8 cellular contexts compared by ENCODE assay signal in the genomic region with DNA sequence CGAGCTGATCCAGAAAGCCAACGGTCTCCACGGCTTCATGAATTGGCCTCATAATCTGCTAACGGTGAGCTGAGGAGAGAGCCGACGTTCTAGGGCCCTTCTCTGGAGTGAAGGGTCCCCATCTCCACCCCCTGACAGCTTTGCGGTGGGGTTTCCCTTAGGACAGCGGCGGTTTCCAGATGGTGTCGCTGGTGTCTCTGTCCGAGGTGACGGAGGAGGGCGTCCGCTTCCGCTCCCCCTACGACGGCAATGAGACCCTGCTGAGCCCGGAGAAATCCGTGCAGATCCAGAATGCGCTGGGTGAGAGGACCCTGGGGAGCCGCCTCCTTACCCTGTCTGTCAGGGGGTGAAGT. TPM values are rescaled to one million over a fixed set of nuclear protein-coding genes. Genes with fewer than 3 reads are reported as not detected.
A peak's percentile ranks its signal among the peaks of the same experiment; 100 is the strongest.
DNase-seq lines count a peak whose midpoint lies in the region; ATAC-seq and TF ChIP-seq lines count a peak whose summit lies in the region.

No MANE protein-coding gene starts in this region.

- peak overlapping the region; percentile 88 for H2AFZ ChIP-seq in PC-3 (ENCODE audit: low read length)

- TF ChIP-seq POLR2A in tibial nerve (IDR thresholded peaks at IDR 0.05): no peak

- H3K9me3 ChIP-seq in PC-3 (ENCODE audit: low read length): no peaks in the 10 kb centered on the region
- H3K9me3 ChIP-seq in lung (ENCODE audit: control insufficient read depth in 2 of 2, insufficient read depth in 1 of 2, low read length in 1 of 2): no peaks in the 10 kb centered on the region
- no peaks in the 10 kb centered on the region for H3K9me3 ChIP-seq in tibial nerve

- peak; percentile 74 for DNase-seq in DMS 273 (lab: John Stamatoyannopoulos, UW; ENCODE audit: unreplicated experiment)
- DNase-seq in DMS 273 treated with DMSO at 0.1 percent for 48 hours (lab: John Stamatoyannopoulos, UW): no peak
- DNase-seq in PC-3: peak; percentile 32
- DNase-seq in choroid plexus epithelial cell (ENCODE audit: low read depth): no peak
- no peak for DNase-seq in lung (ENCODE audit: low spot score)
- DNase-seq in tibial nerve (ENCODE audit: low spot score in 2 of 2): no peak

- no peaks in the 10 kb centered on the region for H3K9me2 ChIP-seq in PC-3 (replicated peaks; ENCODE audit: low read length)

- no peaks in the 10 kb centered on the region for H3F3A ChIP-seq in PC-3 (ENCODE audit: low read length, unreplicated experiment)

- H3K27ac ChIP-seq in PC-3 (ENCODE audit: low read length): no peak overlapping the region; the same call in 1 of the 2 replicates
- H3K27ac ChIP-seq in lung (ENCODE audit: low read depth in 1 of 2, low read length in 1 of 2): peak overlapping the region; percentile 47 to 61
- no peak overlapping the region for H3K27ac ChIP-seq in tibial nerve

- H4K20me1 ChIP-seq in PC-3 (ENCODE audit: low read length): no peaks in the 10 kb centered on the region

- BruUV-seq in PC-3 (replicated peaks; lab: Mats Ljungman, UMichigan): no TSS peak

- CTCF ChIA-PET in PC-3 (lab: Charles Lee): interaction anchor here (0.5 to 1.6 kb wide), 4 partner anchors 15 to 703 kb away, joined by 3 to 6 read pairs (median 4); a partner anchor contains a TSS

- intact Hi-C loops in PC-3 (cut with micrococcal nuclease): loop anchor here (2.0 kb wide), 1 partner anchor 47 kb away; a partner anchor contains a TSS

- peak; percentile 20 for ATAC-seq in HG02588 (IDR thresholded peaks at IDR 0.05; ENCODE audit: unreplicated experiment)
- peak; percentile 18 for ATAC-seq in PC-3
- ATAC-seq in lung (ENCODE audit: insufficient read depth, low FRiP score): no peak
- no peak for ATAC-seq in GM18858 (IDR thresholded peaks at IDR 0.05; ENCODE audit: unreplicated experiment)

- TF ChIP-seq EP300 in tibial nerve (IDR thresholded peaks at IDR 0.05): no peak

- H3K4me1 ChIP-seq in PC-3 (ENCODE audit: insufficient read depth, low read length): peaks cover 4% of the 10 kb centered on the region; the same call in 1 of the 2 replicates
- peaks cover 0 to 6% of the 10 kb centered on the region in 2 donors for H3K4me1 ChIP-seq in lung (ENCODE audit: control insufficient read depth in 2 of 2, insufficient read depth in 2 of 2, low read length in 2 of 2)
- peaks cover 0 to 12% (median 5%) of the 10 kb centered on the region in 4 donors for H3K4me1 ChIP-seq in tibial nerve

- H3K79me2 ChIP-seq in PC-3 (ENCODE audit: low read length): peaks cover 11% of the 10 kb centered on the region; the same call in 1 of the 2 replicates

- POLR2A ChIA-PET in PC-3 (lab: Charles Lee; ENCODE audit: unreplicated experiment): interaction anchor here (0.5 to 0.8 kb wide), 2 partner anchors 39 to 72 kb away, joined by 3 read pairs; no protein-coding TSS in a partner anchor

- TF ChIP-seq CTCF in PC-3 (conservative IDR thresholded peaks at IDR 0.05; ENCODE audit: low read depth, low read length) (peak; percentile 8; the same call in 1 of the 2 replicates), choroid plexus epithelial cell (conservative IDR thresholded peaks at IDR 0.05; ENCODE audit: low read depth, low read length) (no peak), lung (IDR thresholded peaks at IDR 0.05; ENCODE audit: control extremely low read depth, extremely low read depth) (no peak), tibial nerve (IDR thresholded peaks at IDR 0.05) (no peak)

- 2 to 10% methylated on average over 21 of the region's 21 CpGs for WGBS in lung, 2 donors
- 3 to 6% methylated on average over 20 to 21 of the region's 21 CpGs for WGBS in tibial nerve, 2 donors

- peak overlapping the region; percentile 91 for H3K4me2 ChIP-seq in PC-3 (ENCODE audit: low read length)

- H3K27me3 ChIP-seq in PC-3 (ENCODE audit: low read length) (no peaks in the 10 kb centered on the region), lung (ENCODE audit: control insufficient read depth, insufficient read depth) (no peaks in the 10 kb centered on the region), tibial nerve (no peaks in the 10 kb centered on the region)

- peak overlapping the region; percentile 84 for H3K4me3 ChIP-seq in PC-3 (ENCODE audit: low read length)
- peak overlapping the region; percentile 99 for H3K4me3 ChIP-seq in choroid plexus epithelial cell (ENCODE audit: low read depth, low read length)
- H3K4me3 ChIP-seq in lung: peak overlapping the region; percentile 77
- peak overlapping the region; percentile 54 to 85 (median 76) for H3K4me3 ChIP-seq in tibial nerve

- H3K36me3 ChIP-seq in PC-3 (ENCODE audit: low read depth, low read length): no peaks in the 10 kb centered on the region
- no peaks in the 10 kb centered on the region for H3K36me3 ChIP-seq in lung (ENCODE audit: control insufficient read depth in 2 of 2, insufficient read depth in 2 of 2, low read length in 2 of 2)
- H3K36me3 ChIP-seq in tibial nerve: peaks cover 0 to 28% (median 0%) of the 10 kb centered on the region in 3 donors

- peak overlapping the region; percentile 93 for H3K9ac ChIP-seq in PC-3 (ENCODE audit: low read length)

RNA-seq across cellular contexts. Expression of a gene that starts 0.7 kb away (rescaled TPM):
- total RNA-seq in PC-3 (2014; rRNA removed) (72.7 and 79.7 TPM in 2 replicates), lung (10 to 100 TPM; 21.0 to 54.5 TPM), tibial nerve (100 to 1,000 TPM in 1 of 4 donors, 10 to 100 TPM in 3; 43.7 to 134 (median 65.3) TPM)
- polyA plus RNA-seq in lung: 10 to 100 TPM; 46.9 to 70.6 TPM

RNA-seq across cellular contexts. Expression of a gene that starts 15.9 kb away (rescaled TPM):
- total RNA-seq in PC-3 (2014; rRNA removed) (150 and 211 TPM in 2 replicates), lung (100 to 1,000 TPM; 202 to 277 TPM), tibial nerve (100 to 1,000 TPM in 3 of 4 donors, 10 to 100 TPM in 1; 99.4 to 220 (median 140) TPM)
- polyA plus RNA-seq in lung: 100 to 1,000 TPM; 172 to 206 TPM

RNA-seq across cellular contexts. Expression of a gene that starts 47.8 kb away (rescaled TPM):
- total RNA-seq in PC-3 (2014; rRNA removed) (322 and 441 TPM in 2 replicates), lung (100 to 1,000 TPM; 146 to 225 TPM), tibial nerve (100 to 1,000 TPM; 109 to 166 (median 127) TPM)
- 100 to 1,000 TPM; 105 to 117 TPM for polyA plus RNA-seq in lung

Comparison
In these comparisons a context has a peak if more than half of its experiments do, and no peak if none do; other contexts are left out.
1. DNase-seq: peak in DMS 273 (single experiment) and PC-3 (single experiment); none in DMS 273 treated with DMSO at 0.1 percent for 48 hours (single experiment), choroid plexus epithelial cell (single experiment), lung (single experiment) and tibial nerve (0 of 2).
2. ATAC-seq: peak in HG02588 (single experiment) and PC-3 (single experiment); none in lung (single experiment) and GM18858 (single experiment).
3. H3K27ac ChIP-seq: peak in lung (2 of 2); none in PC-3 (single experiment) and tibial nerve (0 of 4).
4. Peak in every context shown above with its lines, with median percentiles within 50 percentile points of each other: H3K4me3 ChIP-seq.